ENCODE assay signal across 11 cellular contexts in the genomic region with DNA sequence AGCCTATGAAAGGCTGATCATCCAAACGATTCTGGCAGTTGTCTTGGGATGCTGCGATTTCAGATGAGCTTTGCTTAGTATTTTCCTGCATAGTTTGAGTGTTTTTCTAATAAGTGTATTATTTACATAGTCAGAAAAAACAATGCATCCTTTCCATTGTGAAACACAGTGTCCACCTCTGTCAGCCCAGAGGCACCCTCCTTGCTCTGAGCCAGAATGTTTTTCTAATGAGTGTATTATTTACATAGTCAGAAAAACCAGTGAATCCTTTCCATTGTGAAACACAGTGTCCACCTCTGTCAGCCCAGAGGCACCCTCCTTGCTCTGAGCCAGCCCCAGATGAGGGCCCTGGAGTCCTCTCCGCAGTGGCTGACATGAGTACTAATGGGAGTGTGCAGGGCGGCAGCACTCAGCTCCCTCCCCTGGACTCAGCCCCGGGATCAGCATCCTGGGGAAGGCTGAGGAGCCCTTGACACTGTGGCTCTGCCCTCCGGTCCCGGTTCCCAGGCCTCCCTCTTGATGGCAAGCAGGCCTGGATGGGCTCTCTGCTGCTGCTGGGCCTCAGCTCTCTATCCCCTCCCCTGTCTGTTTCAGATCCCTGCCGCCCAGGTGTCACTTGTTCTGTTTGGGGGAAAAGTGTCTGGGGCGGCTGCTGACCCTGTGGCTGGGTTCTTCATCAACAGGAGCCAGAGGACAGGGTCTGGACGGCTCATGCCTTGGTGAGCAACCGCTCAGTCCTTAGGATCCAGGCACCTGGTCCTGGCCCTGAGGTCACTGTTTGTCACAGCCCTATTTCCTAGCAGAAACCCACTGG. TPM values are rescaled to one million over a fixed set of nuclear protein-coding genes. Genes with fewer than 3 reads are reported as not detected.
A peak's percentile ranks its signal among the peaks of the same experiment; 100 is the strongest.
DNase-seq lines count a peak whose midpoint lies in the region; ATAC-seq and TF ChIP-seq lines count a peak whose summit lies in the region.
"Had no signal": no experiment of that assay in that cellular context is flagged by ENCODE, and none has a peak within 500 bp of the region (broad histone marks: within the 10 kb centered on the region; RNA-seq: fewer than 3 reads in every experiment).

No MANE protein-coding gene starts in this region.

- in situ Hi-C loops in Panc1 (cut with HindIII; ENCODE audit: low pct_unique_long_range_greater_than_20kb, low sequenced_read_pairs): no loop called here

- peaks cover 25% of the 10 kb centered on the region for H3K4me1 Mint-ChIP-seq in GM23338
- peaks cover 3% of the 10 kb centered on the region for H3K4me1 Mint-ChIP-seq in activated T-cell treated with anti-CD3 and anti-CD28 coated beads, Interleukin-2, amount 50 U/mL, for 24 hours (ENCODE audit: low read depth)

- POLR2A ChIA-PET in Panc1 (lab: Charles Lee): no interaction called here

- TF ChIP-seq CTCF in GM23338 (conservative IDR thresholded peaks at IDR 0.05; ENCODE audit: low read depth in 2 of 2): no peak
- no peak for TF ChIP-seq CTCF in Panc1 (IDR thresholded peaks at IDR 0.05)
- no peak for TF ChIP-seq CTCF in mucosa of descending colon (IDR thresholded peaks at IDR 0.05)

- no peak overlapping the region for H3K4me3 ChIP-seq in GM23338
- 0 out of 4 replicates have a peak overlapping the region, but pooled peaks of 1 of the 2 experiments have one; percentile 2 for H3K4me3 ChIP-seq in Panc1 (ENCODE audit: low read depth in 2 of 2, low read length in 2 of 2)
- H3K4me3 ChIP-seq in mucosa of descending colon: no peak overlapping the region
- H3K4me3 ChIP-seq: sigmoid colon had no signal

- no peaks in the 10 kb centered on the region for H3F3A ChIP-seq in GM23338 (replicated peaks; ENCODE audit: low read depth)

- peak; percentile 44 for ATAC-seq in GM23338
- peak; percentile 91 for ATAC-seq in Panc1
- ATAC-seq in esophagus mucosa: peak; percentile 45
- ATAC-seq in mucosa of descending colon: no peak
- ATAC-seq in HG03469 (IDR thresholded peaks at IDR 0.05; ENCODE audit: unreplicated experiment): no peak

- H3K9me3 ChIP-seq in Panc1 (ENCODE audit: control insufficient read depth, insufficient read depth, low read depth, low read length) (no peaks in the 10 kb centered on the region), mucosa of descending colon (no peaks in the 10 kb centered on the region)
- H3K9me3 ChIP-seq: sigmoid colon had no signal

- intact Hi-C loops in Panc1 (cut with micrococcal nuclease; ENCODE audit: unreplicated experiment) (no loop called here), mucosa of descending colon (cut with DNase I, micrococcal nuclease) (no loop called here)

- no peak overlapping the region; the same call in 1 of the 2 replicates for H3K27ac Mint-ChIP-seq in GM23338
- H3K27ac Mint-ChIP-seq in activated T-cell treated with anti-CD3 and anti-CD28 coated beads, Interleukin-2, amount 50 U/mL, for 24 hours: no peak overlapping the region

- BruUV-seq in Panc1 (replicated peaks; lab: Mats Ljungman, UMichigan): no TSS peak

- H3K9me2 ChIP-seq in GM23338 (ENCODE audit: insufficient read depth): no peaks in the 10 kb centered on the region

- no peak overlapping the region for H2AFZ ChIP-seq in GM23338

- peaks cover 16% of the 10 kb centered on the region for H3K27me3 Mint-ChIP-seq in GM23338 (ENCODE audit: insufficient read depth, low read depth, poor library complexity)
- peaks cover 19% of the 10 kb centered on the region for H3K27me3 Mint-ChIP-seq in activated T-cell treated with anti-CD3 and anti-CD28 coated beads, Interleukin-2, amount 50 U/mL, for 24 hours

- H3K79me2 ChIP-seq in GM23338 (replicated peaks; ENCODE audit: insufficient read depth): no peaks in the 10 kb centered on the region

- H3K36me3 ChIP-seq in GM23338 (ENCODE audit: insufficient read depth) (no peaks in the 10 kb centered on the region), Panc1 (ENCODE audit: control insufficient read depth, insufficient read depth, low read length) (no peaks in the 10 kb centered on the region), mucosa of descending colon (ENCODE audit: low read depth) (no peaks in the 10 kb centered on the region)
- H3K36me3 ChIP-seq: sigmoid colon had no signal

- H3K9me3 Mint-ChIP-seq in GM23338: no peaks in the 10 kb centered on the region
- H3K9me3 Mint-ChIP-seq in activated T-cell treated with anti-CD3 and anti-CD28 coated beads, Interleukin-2, amount 50 U/mL, for 24 hours: no peaks in the 10 kb centered on the region

- H3K27ac ChIP-seq in GM23338 (ENCODE audit: low read depth) (peak overlapping the region; percentile 39; the same call in 1 of the 2 replicates), Panc1 (ENCODE audit: low read length) (peak overlapping the region; percentile 76)
- H3K27ac ChIP-seq: sigmoid colon had no signal

- peak; percentile 44 for DNase-seq in GM23338 (ENCODE audit: low spot score)
- peak; percentile 95 for DNase-seq in Panc1 (ENCODE audit: low read depth, low spot score)
- peak; percentile 95 for DNase-seq in renal cortical epithelial cell (ENCODE audit: low read depth)
- DNase-seq in mucosa of descending colon: no peak
- no peak for DNase-seq in activated T-cell treated with anti-CD3 and anti-CD28 coated beads, Interleukin-2, amount 50 U/mL, for 24 hours
- no peak for DNase-seq in NCI-H446 (lab: John Stamatoyannopoulos, UW)
- DNase-seq: kidney, Right ventricle myocardium superior, sigmoid colon had no signal

- H3K27me3 ChIP-seq in GM23338 (ENCODE audit: insufficient read depth): peaks cover 4% of the 10 kb centered on the region; the same call in 1 of the 2 replicates
- no peaks in the 10 kb centered on the region for H3K27me3 ChIP-seq in Panc1 (ENCODE audit: control insufficient read depth, insufficient read depth, low read length)

- H4K20me1 ChIP-seq in GM23338 (replicated peaks; ENCODE audit: insufficient read depth): no peaks in the 10 kb centered on the region

- no peak overlapping the region for H3K4me3 Mint-ChIP-seq in GM23338
- no peak overlapping the region for H3K4me3 Mint-ChIP-seq in activated T-cell treated with anti-CD3 and anti-CD28 coated beads, Interleukin-2, amount 50 U/mL, for 24 hours

- no peak overlapping the region for H3K4me2 ChIP-seq in GM23338

- CTCF ChIA-PET in Panc1 (lab: Charles Lee): no interaction called here

- H3K36me3 Mint-ChIP-seq in GM23338 (ENCODE audit: low read depth): no peaks in the 10 kb centered on the region
- no peaks in the 10 kb centered on the region for H3K36me3 Mint-ChIP-seq in activated T-cell treated with anti-CD3 and anti-CD28 coated beads, Interleukin-2, amount 50 U/mL, for 24 hours (ENCODE audit: low read depth)

- H3K4me1 ChIP-seq in GM23338 (ENCODE audit: insufficient read depth) (peaks cover 12% of the 10 kb centered on the region), Panc1 (ENCODE audit: control insufficient read depth, insufficient read depth, low read length) (peaks cover 29% of the 10 kb centered on the region), mucosa of descending colon (ENCODE audit: low read depth) (no peaks in the 10 kb centered on the region)
- H3K4me1 ChIP-seq: sigmoid colon had no signal

TF ChIP-seq in GM23338, 12 proteins besides CTCF, POLR2A, EP300 and RAD21 (continues in another document):
- TF ChIP-seq JUNB (IDR thresholded peaks at IDR 0.05; ENCODE audit: unreplicated experiment) (no peak), POLR2AphosphoS5 (IDR thresholded peaks at IDR 0.05; ENCODE audit: low read depth) (no peak), EZH2 (IDR thresholded peaks at IDR 0.05; ENCODE audit: low read depth, unreplicated experiment) (no peak), NANOG (IDR thresholded peaks at IDR 0.05; ENCODE audit: borderline replicate concordance) (no peak)
- TF ChIP-seq, protein P1, sequence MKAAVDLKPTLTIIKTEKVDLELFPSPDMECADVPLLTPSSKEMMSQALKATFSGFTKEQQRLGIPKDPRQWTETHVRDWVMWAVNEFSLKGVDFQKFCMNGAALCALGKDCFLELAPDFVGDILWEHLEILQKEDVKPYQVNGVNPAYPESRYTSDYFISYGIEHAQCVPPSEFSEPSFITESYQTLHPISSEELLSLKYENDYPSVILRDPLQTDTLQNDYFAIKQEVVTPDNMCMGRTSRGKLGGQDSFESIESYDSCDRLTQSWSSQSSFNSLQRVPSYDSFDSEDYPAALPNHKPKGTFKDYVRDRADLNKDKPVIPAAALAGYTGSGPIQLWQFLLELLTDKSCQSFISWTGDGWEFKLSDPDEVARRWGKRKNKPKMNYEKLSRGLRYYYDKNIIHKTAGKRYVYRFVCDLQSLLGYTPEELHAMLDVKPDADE (IDR thresholded peaks at IDR 0.05): no peak

RNA-seq across cellular contexts. Expression of a gene that starts 5.9 kb away (rescaled TPM):
- 0.21 TPM in 1 of 2 replicates, not detected in the other for total RNA-seq in GM23338 (2014; rRNA removed; shearing (Covaris generic))
- 0.82 and 2.3 TPM in 2 replicates for polyA plus RNA-seq in GM23338 (2016; fragmentation: Nextera tagmentation; extraction: Ambion mirVana)
- total RNA-seq in Panc1 (2021; ENCODE audit: unreplicated experiment) (0.23 TPM), esophagus mucosa (not detected), renal cortical epithelial cell (0.05 and 0.35 TPM in 2 replicates), mucosa of descending colon (under 1 TPM; 0.19 to 0.89 (median 0.20) TPM)
- 9.3 TPM for polyA plus RNA-seq in Panc1 (2012; ENCODE audit: insufficient read length)
- total RNA-seq: Right ventricle myocardium superior, sigmoid colon had no signal

RNA-seq across cellular contexts. Expression of a gene that starts 31.4 kb away (rescaled TPM):
- 28.6 and 29.6 TPM in 2 replicates for total RNA-seq in GM23338 (2014; rRNA removed; shearing (Covaris generic))
- 7.1 and 10.5 TPM in 2 replicates for polyA plus RNA-seq in GM23338 (2016; fragmentation: Nextera tagmentation; extraction: Ambion mirVana)
- 20.0 TPM for total RNA-seq in Panc1 (2021; ENCODE audit: unreplicated experiment)
- 8.1 TPM for polyA plus RNA-seq in Panc1 (2012; ENCODE audit: insufficient read length)
- 3.3 TPM for total RNA-seq in esophagus mucosa
- 8.7 and 14.3 TPM in 2 replicates for total RNA-seq in renal cortical epithelial cell
- total RNA-seq in mucosa of descending colon: 10 to 100 TPM in 1 of 3 donors, 1 to 10 TPM in 2; 3.3 to 12.7 (median 4.6) TPM

RNA-seq across cellular contexts. Expression of a gene that starts 33.8 kb away (rescaled TPM):
- 48.2 and 51.3 TPM in 2 replicates for total RNA-seq in GM23338 (2014; rRNA removed; shearing (Covaris generic))
- polyA plus RNA-seq in GM23338 (2016; fragmentation: Nextera tagmentation; extraction: Ambion mirVana): 75.7 and 77.1 TPM in 2 replicates
- total RNA-seq in Panc1 (2021; ENCODE audit: unreplicated experiment) (19.9 TPM), esophagus mucosa (6.2 TPM), renal cortical epithelial cell (21.3 and 28.5 TPM in 2 replicates), mucosa of descending colon (10 to 100 TPM in 1 of 3 donors, 1 to 10 TPM in 2; 7.2 to 14.7 (median 8.2) TPM)
- 36.3 TPM for polyA plus RNA-seq in Panc1 (2012; ENCODE audit: insufficient read length)

Comparison
In these comparisons a context has a peak if more than half of its experiments do, and no peak if none do; other contexts are left out.
1. ATAC-seq: peak in GM23338 (single experiment), Panc1 (single experiment) and esophagus mucosa (single experiment); none in mucosa of descending colon (single experiment) and HG03469 (single experiment).
2. DNase-seq: peak in GM23338 (single experiment), Panc1 (single experiment) and renal cortical epithelial cell (single experiment); none in mucosa of descending colon (0 of 3), activated T-cell treated with anti-CD3 and anti-CD28 coated beads, Interleukin-2, amount 50 U/mL, for 24 hours (single experiment) and NCI-H446 (0 of 2).